In the genomic region with DNA sequence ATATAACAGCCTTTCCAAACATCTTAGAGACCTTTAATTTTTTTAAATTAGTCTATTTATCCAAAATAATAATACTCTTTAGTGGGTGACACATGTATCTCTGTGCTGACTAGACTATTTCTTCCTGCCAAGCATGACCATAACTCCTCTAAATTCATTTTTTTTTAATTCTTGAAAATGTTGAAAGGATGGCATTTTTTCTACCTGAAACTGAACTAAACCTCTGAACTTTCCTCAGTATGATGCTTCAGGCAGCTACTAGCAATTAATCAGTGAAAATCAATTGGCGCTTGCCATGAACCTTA, we compare ENCODE assay signal across 12 cellular contexts.
"Had no signal": no experiment of that assay in that cellular context is flagged by ENCODE, and none has a peak within 500 bp of the region (broad histone marks: within the 10 kb centered on the region; RNA-seq: fewer than 3 reads in every experiment).

No MANE protein-coding gene starts in this region.

- ATAC-seq: natural killer cell; stimulated activated naive CD8-positive, alpha-beta T cell treated with anti-CD3 and anti-CD28 coated beads, Interleukin-15, amount 100 ng/mL, for 72 hours had no signal

- DNase-seq: activated CD4-positive, alpha-beta T cell treated with anti-CD3 and anti-CD28 coated beads, Interleukin-2, amount 10 ng/mL, durations not matched to agents 24 days and 14 days; activated naive CD4-positive, alpha-beta T cell; aorta; effector memory CD4-positive, alpha-beta T cell; hypothalamus; kidney glomerular epithelial cell; natural killer cell; occipital lobe; stimulated activated CD4-positive, alpha-beta T cell treated with anti-CD3 and anti-CD28 coated beads, Interleukin-4, amount 100 ng/mL, for 4 hours; stimulated activated naive CD8-positive, alpha-beta T cell treated with anti-CD3 and anti-CD28 coated beads, Interleukin-15, amount 100 ng/mL, for 72 hours; T1000 had no signal

- H3K4me3 ChIP-seq: lung had no signal
